Comparison of ENCODE assay signal across 1 cellular context in genomic region chr6:31806470-31807272, GRCh38.
A peak's percentile ranks its signal among the peaks of the same experiment; 100 is the strongest.
TF ChIP-seq lines count a peak whose summit lies in the region.

Gene LSM2, minus strand, starts transcription at chr6:31806966. Its CDS starts 209 bp downstream, at chr6:31806757.

TF ChIP-seq in HepG2, 621 proteins besides CTCF, POLR2A, EP300 and RAD21 (continued from another document and continues in another):
- TF ChIP-seq, protein P1, sequence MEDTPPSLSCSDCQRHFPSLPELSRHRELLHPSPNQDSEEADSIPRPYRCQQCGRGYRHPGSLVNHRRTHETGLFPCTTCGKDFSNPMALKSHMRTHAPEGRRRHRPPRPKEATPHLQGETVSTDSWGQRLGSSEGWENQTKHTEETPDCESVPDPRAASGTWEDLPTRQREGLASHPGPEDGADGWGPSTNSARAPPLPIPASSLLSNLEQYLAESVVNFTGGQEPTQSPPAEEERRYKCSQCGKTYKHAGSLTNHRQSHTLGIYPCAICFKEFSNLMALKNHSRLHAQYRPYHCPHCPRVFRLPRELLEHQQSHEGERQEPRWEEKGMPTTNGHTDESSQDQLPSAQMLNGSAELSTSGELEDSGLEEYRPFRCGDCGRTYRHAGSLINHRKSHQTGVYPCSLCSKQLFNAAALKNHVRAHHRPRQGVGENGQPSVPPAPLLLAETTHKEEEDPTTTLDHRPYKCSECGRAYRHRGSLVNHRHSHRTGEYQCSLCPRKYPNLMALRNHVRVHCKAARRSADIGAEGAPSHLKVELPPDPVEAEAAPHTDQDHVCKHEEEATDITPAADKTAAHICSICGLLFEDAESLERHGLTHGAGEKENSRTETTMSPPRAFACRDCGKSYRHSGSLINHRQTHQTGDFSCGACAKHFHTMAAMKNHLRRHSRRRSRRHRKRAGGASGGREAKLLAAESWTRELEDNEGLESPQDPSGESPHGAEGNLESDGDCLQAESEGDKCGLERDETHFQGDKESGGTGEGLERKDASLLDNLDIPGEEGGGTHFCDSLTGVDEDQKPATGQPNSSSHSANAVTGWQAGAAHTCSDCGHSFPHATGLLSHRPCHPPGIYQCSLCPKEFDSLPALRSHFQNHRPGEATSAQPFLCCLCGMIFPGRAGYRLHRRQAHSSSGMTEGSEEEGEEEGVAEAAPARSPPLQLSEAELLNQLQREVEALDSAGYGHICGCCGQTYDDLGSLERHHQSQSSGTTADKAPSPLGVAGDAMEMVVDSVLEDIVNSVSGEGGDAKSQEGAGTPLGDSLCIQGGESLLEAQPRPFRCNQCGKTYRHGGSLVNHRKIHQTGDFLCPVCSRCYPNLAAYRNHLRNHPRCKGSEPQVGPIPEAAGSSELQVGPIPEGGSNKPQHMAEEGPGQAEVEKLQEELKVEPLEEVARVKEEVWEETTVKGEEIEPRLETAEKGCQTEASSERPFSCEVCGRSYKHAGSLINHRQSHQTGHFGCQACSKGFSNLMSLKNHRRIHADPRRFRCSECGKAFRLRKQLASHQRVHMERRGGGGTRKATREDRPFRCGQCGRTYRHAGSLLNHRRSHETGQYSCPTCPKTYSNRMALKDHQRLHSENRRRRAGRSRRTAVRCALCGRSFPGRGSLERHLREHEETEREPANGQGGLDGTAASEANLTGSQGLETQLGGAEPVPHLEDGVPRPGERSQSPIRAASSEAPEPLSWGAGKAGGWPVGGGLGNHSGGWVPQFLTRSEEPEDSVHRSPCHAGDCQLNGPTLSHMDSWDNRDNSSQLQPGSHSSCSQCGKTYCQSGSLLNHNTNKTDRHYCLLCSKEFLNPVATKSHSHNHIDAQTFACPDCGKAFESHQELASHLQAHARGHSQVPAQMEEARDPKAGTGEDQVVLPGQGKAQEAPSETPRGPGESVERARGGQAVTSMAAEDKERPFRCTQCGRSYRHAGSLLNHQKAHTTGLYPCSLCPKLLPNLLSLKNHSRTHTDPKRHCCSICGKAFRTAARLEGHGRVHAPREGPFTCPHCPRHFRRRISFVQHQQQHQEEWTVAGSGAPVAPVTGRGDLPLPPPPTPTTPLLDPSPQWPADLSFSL (CRISPR knock-in tag; IDR thresholded peaks at IDR 0.05): no peak
- TF ChIP-seq ATF1 (CRISPR knock-in tag; IDR thresholded peaks at IDR 0.05): peak; percentile 98
- TF ChIP-seq ZNF275 (CRISPR knock-in tag; IDR thresholded peaks at IDR 0.05; ENCODE audit: borderline replicate concordance): peak; percentile 93; the same call in 1 of the 2 replicates
- peak; percentile 97 for TF ChIP-seq ASH2L (IDR thresholded peaks at IDR 0.05; ENCODE audit: insufficient read length, low read depth, low read length)
- TF ChIP-seq, protein P2, sequence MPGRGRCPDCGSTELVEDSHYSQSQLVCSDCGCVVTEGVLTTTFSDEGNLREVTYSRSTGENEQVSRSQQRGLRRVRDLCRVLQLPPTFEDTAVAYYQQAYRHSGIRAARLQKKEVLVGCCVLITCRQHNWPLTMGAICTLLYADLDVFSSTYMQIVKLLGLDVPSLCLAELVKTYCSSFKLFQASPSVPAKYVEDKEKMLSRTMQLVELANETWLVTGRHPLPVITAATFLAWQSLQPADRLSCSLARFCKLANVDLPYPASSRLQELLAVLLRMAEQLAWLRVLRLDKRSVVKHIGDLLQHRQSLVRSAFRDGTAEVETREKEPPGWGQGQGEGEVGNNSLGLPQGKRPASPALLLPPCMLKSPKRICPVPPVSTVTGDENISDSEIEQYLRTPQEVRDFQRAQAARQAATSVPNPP (CRISPR knock-in tag; IDR thresholded peaks at IDR 0.05): peak; percentile 82; the same call in 1 of the 2 replicates
- TF ChIP-seq HBP1 (CRISPR knock-in tag; IDR thresholded peaks at IDR 0.05; ENCODE audit: low read depth): peak; percentile 88
- no peak for TF ChIP-seq PBX3 (CRISPR knock-in tag; IDR thresholded peaks at IDR 0.05; ENCODE audit: borderline replicate concordance)
- TF ChIP-seq MZF1 (CRISPR knock-in tag; IDR thresholded peaks at IDR 0.05; ENCODE audit: borderline replicate concordance): peak; percentile 69; the same call in 1 of the 2 replicates
- peak; percentile 95 for TF ChIP-seq PHF20 (CRISPR knock-in tag; IDR thresholded peaks at IDR 0.05)
- TF ChIP-seq MTERF4 (CRISPR knock-in tag; IDR thresholded peaks at IDR 0.05): peak; percentile 66
- TF ChIP-seq ETS1 (CRISPR knock-in tag; IDR thresholded peaks at IDR 0.05): no peak
- TF ChIP-seq RXRB (CRISPR knock-in tag; IDR thresholded peaks at IDR 0.05; ENCODE audit: borderline replicate concordance): peak; percentile 64; the same call in 1 of the 2 replicates
- peak; percentile 84; the same call in 1 of the 2 replicates for TF ChIP-seq ZNF318 (CRISPR knock-in tag; IDR thresholded peaks at IDR 0.05)
- peak; percentile 91 for TF ChIP-seq DBP (CRISPR knock-in tag; IDR thresholded peaks at IDR 0.05; ENCODE audit: not compliant biosample characterization)
- 0 out of 2 replicates have a peak, but pooled peaks have one; percentile 80 for TF ChIP-seq ATF5 (CRISPR knock-in tag; IDR thresholded peaks at IDR 0.05; ENCODE audit: low read depth)
- peak; percentile 84 for TF ChIP-seq ZNF580 (CRISPR knock-in tag; IDR thresholded peaks at IDR 0.05; ENCODE audit: borderline replicate concordance, low read depth)
- TF ChIP-seq ZNF572 (CRISPR knock-in tag; IDR thresholded peaks at IDR 0.05): peak; percentile 41; the same call in 1 of the 2 replicates
- TF ChIP-seq SRY (CRISPR knock-in tag; IDR thresholded peaks at IDR 0.05): no peak
